ENCODE assay signal across 32 cellular contexts in the genomic region with DNA sequence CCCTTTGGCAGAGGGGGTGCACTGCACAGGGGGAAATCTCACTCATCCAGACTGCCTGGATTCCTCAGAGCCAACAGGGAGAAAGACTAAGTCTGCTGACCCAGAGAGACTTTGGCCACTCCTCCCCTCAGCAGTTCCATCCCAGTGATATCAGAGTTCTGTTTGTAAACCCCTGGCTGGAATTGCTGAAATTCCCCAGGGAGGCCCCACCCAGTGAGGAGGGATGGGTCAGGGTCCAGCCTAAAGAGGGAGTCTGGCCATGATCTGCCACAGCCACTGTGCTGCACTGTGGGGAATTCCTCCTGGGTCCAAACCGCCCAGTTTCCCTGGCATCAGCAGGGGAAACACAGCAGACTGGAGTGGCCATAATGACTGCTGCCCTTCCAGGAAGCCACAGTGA.
"Had no signal": no experiment of that assay in that cellular context is flagged by ENCODE, and none has a peak within 500 bp of the region (broad histone marks: within the 10 kb centered on the region; RNA-seq: fewer than 3 reads in every experiment).

No MANE protein-coding gene starts in this region.

- H3K27ac Mint-ChIP-seq: activated CD4-positive, alpha-beta memory T cell treated with anti-CD3 and anti-CD28 coated beads, Interleukin-2, amount 10 ng/mL, durations not matched to agents 7 days and 5 days; activated CD8-positive, alpha-beta memory T cell treated with anti-CD3 and anti-CD28 coated beads, Interleukin-2, amount 10 ng/mL, durations not matched to agents 7 days and 5 days; activated naive CD4-positive, alpha-beta T cell treated with anti-CD3 and anti-CD28 coated beads, Interleukin-2, amount 10 ng/mL, durations not matched to agents 7 days and 5 days; activated naive CD8-positive, alpha-beta T cell; activated naive CD8-positive, alpha-beta T cell treated with anti-CD3 and anti-CD28 coated beads, Interleukin-2, amount 50 U/mL, for 24 hours; brain had no signal

- H3K27me3 ChIP-seq: MG63, SJCRH30 had no signal

- H3K4me3 Mint-ChIP-seq: activated CD4-positive, alpha-beta memory T cell treated with anti-CD3 and anti-CD28 coated beads, Interleukin-2, amount 10 ng/mL, durations not matched to agents 7 days and 5 days; activated CD8-positive, alpha-beta memory T cell treated with anti-CD3 and anti-CD28 coated beads, Interleukin-2, amount 10 ng/mL, durations not matched to agents 7 days and 5 days; activated naive CD4-positive, alpha-beta T cell treated with anti-CD3 and anti-CD28 coated beads, Interleukin-2, amount 10 ng/mL, durations not matched to agents 7 days and 5 days; activated naive CD8-positive, alpha-beta T cell; activated naive CD8-positive, alpha-beta T cell treated with anti-CD3 and anti-CD28 coated beads, Interleukin-2, amount 50 U/mL, for 24 hours; brain had no signal

- H3K36me3 Mint-ChIP-seq: activated naive CD4-positive, alpha-beta T cell treated with anti-CD3 and anti-CD28 coated beads, Interleukin-2, amount 10 ng/mL, durations not matched to agents 7 days and 5 days; brain had no signal

- H3K27ac ChIP-seq: SJCRH30, SK-N-MC, WERI-Rb-1 had no signal

- DNase-seq: activated CD4-positive, alpha-beta memory T cell treated with anti-CD3 and anti-CD28 coated beads, Interleukin-2, amount 10 ng/mL, durations not matched to agents 7 days and 5 days; activated CD4-positive, alpha-beta T cell treated with anti-CD3 and anti-CD28 coated beads for 1 hour; activated CD4-positive, alpha-beta T cell treated with anti-CD3 and anti-CD28 coated beads for 48 hours; activated CD4-positive, CD25-positive, alpha-beta regulatory T cell; activated CD8-positive, alpha-beta memory T cell treated with anti-CD3 and anti-CD28 coated beads for 24 hours; activated CD8-positive, alpha-beta memory T cell treated with anti-CD3 and anti-CD28 coated beads, Interleukin-2, amount 10 ng/mL, durations not matched to agents 7 days and 5 days; activated CD8-positive, alpha-beta memory T cell treated with anti-CD3 and anti-CD28 coated beads, Interleukin-2, amount 50 U/mL, for 48 hours; activated effector memory CD4-positive, alpha-beta T cell treated with Interleukin-2 at 50 U/mL for 16 hours; activated naive CD4-positive, alpha-beta T cell treated with anti-CD3 and anti-CD28 coated beads, Interleukin-2, amount 10 ng/mL, durations not matched to agents 7 days and 5 days; activated naive CD8-positive, alpha-beta T cell treated with anti-CD3 and anti-CD28 coated beads, Interleukin-2, amount 50 U/mL, for 24 hours; activated T-cell treated with anti-CD3 and anti-CD28 coated beads, Interleukin-2, amount 50 U/mL, for 48 hours; anterior cingulate cortex; central memory CD4-positive, alpha-beta T cell; Kasumi-1; MG63; NCI-H1048; NCI-H1105 treated with DMSO at 0.1 percent for 48 hours; NCI-H1436; NCI-H1694; NCI-H1930; NCI-H2081 treated with DMSO at 0.1 percent for 48 hours; NCI-H345; NCI-H526 treated with DMSO at 0.1 percent for 48 hours; NCI-H82; SHP77; SJCRH30; T1000; WERI-Rb-1 had no signal

- ATAC-seq: activated CD8-positive, alpha-beta memory T cell treated with anti-CD3 and anti-CD28 coated beads, Interleukin-2, amount 10 ng/mL, durations not matched to agents 7 days and 5 days; activated naive CD8-positive, alpha-beta T cell treated with anti-CD3 and anti-CD28 coated beads, Interleukin-2, amount 50 U/mL, for 24 hours; Panc1 had no signal

- H3K9me3 ChIP-seq: SJCRH30 had no signal

- H3K36me3 ChIP-seq: MG63, SJCRH30, WERI-Rb-1 had no signal

- H3K4me1 Mint-ChIP-seq: activated CD4-positive, alpha-beta memory T cell treated with anti-CD3 and anti-CD28 coated beads, Interleukin-2, amount 10 ng/mL, durations not matched to agents 7 days and 5 days; brain had no signal

- H3K27me3 Mint-ChIP-seq: activated naive CD8-positive, alpha-beta T cell treated with anti-CD3 and anti-CD28 coated beads, Interleukin-2, amount 50 U/mL, for 24 hours had no signal

- H3K4me1 ChIP-seq: SJCRH30 had no signal

- H3K4me3 ChIP-seq: MG63, SJCRH30, SK-N-MC had no signal
